In genomic region chr7:66307591-66308215, GRCh38 we compare ENCODE assay signal across 1 cellular context.
TF ChIP-seq lines count a peak whose summit lies in the region.

No MANE protein-coding gene starts in this region.

TF ChIP-seq in GM23338, 12 proteins besides CTCF, POLR2A, EP300 and RAD21 (continued from another document):
- TF ChIP-seq, protein P1, sequence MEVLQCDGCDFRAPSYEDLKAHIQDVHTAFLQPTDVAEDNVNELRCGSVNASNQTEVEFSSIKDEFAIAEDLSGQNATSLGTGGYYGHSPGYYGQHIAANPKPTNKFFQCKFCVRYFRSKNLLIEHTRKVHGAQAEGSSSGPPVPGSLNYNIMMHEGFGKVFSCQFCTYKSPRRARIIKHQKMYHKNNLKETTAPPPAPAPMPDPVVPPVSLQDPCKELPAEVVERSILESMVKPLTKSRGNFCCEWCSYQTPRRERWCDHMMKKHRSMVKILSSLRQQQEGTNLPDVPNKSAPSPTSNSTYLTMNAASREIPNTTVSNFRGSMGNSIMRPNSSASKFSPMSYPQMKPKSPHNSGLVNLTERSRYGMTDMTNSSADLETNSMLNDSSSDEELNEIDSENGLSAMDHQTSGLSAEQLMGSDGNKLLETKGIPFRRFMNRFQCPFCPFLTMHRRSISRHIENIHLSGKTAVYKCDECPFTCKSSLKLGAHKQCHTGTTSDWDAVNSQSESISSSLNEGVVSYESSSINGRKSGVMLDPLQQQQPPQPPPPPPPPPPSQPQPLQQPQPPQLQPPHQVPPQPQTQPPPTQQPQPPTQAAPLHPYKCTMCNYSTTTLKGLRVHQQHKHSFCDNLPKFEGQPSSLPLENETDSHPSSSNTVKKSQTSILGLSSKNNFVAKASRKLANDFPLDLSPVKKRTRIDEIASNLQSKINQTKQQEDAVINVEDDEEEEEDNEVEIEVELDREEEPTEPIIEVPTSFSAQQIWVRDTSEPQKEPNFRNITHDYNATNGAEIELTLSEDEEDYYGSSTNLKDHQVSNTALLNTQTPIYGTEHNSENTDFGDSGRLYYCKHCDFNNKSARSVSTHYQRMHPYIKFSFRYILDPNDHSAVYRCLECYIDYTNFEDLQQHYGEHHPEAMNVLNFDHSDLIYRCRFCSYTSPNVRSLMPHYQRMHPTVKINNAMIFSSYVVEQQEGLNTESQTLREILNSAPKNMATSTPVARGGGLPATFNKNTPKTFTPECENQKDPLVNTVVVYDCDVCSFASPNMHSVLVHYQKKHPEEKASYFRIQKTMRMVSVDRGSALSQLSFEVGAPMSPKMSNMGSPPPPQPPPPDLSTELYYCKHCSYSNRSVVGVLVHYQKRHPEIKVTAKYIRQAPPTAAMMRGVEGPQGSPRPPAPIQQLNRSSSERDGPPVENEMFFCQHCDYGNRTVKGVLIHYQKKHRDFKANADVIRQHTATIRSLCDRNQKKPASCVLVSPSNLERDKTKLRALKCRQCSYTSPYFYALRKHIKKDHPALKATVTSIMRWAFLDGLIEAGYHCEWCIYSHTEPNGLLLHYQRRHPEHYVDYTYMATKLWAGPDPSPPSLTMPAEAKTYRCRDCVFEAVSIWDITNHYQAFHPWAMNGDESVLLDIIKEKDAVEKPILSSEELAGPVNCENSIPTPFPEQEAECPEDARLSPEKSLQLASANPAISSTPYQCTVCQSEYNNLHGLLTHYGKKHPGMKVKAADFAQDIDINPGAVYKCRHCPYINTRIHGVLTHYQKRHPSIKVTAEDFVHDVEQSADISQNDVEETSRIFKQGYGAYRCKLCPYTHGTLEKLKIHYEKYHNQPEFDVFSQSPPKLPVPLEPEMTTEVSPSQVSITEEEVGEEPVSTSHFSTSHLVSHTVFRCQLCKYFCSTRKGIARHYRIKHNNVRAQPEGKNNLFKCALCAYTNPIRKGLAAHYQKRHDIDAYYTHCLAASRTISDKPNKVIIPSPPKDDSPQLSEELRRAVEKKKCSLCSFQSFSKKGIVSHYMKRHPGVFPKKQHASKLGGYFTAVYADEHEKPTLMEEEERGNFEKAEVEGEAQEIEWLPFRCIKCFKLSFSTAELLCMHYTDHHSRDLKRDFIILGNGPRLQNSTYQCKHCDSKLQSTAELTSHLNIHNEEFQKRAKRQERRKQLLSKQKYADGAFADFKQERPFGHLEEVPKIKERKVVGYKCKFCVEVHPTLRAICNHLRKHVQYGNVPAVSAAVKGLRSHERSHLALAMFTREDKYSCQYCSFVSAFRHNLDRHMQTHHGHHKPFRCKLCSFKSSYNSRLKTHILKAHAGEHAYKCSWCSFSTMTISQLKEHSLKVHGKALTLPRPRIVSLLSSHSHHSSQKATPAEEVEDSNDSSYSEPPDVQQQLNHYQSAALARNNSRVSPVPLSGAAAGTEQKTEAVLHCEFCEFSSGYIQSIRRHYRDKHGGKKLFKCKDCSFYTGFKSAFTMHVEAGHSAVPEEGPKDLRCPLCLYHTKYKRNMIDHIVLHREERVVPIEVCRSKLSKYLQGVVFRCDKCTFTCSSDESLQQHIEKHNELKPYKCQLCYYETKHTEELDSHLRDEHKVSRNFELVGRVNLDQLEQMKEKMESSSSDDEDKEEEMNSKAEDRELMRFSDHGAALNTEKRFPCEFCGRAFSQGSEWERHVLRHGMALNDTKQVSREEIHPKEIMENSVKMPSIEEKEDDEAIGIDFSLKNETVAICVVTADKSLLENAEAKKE (CRISPR knock-in tag; IDR thresholded peaks at IDR 0.05), result no peak
